Comparison of ENCODE assay signal across 18 cellular contexts in genomic region chr18:78652001-78652545, GRCh38.
A peak's percentile ranks its signal among the peaks of the same experiment; 100 is the strongest.
DNase-seq lines count a peak whose midpoint lies in the region; ATAC-seq and TF ChIP-seq lines count a peak whose summit lies in the region.
"Had no signal": no experiment of that assay in that cellular context is flagged by ENCODE, and none has a peak within 500 bp of the region (broad histone marks: within the 10 kb centered on the region; RNA-seq: fewer than 3 reads in every experiment).

No MANE protein-coding gene starts in this region.

- no peaks in the 10 kb centered on the region for H3K4me1 ChIP-seq in iPS-15b (ENCODE audit: control insufficient read depth, insufficient read depth, low read length)

- peak overlapping the region; percentile 25 for H3K27ac Mint-ChIP-seq in activated naive CD8-positive, alpha-beta T cell treated with anti-CD3 and anti-CD28 coated beads for 36 hours
- no peak overlapping the region for H3K27ac Mint-ChIP-seq in activated naive CD8-positive, alpha-beta T cell treated with anti-CD3 and anti-CD28 coated beads, Interleukin-2, amount 50 U/mL, for 24 hours
- H3K27ac Mint-ChIP-seq: B cell; CD8-positive, alpha-beta T cell; HFFc6 had no signal

- no peak for TF ChIP-seq CTCF in GM10266 (IDR thresholded peaks at IDR 0.05; ENCODE audit: control insufficient read depth, insufficient read depth, low read depth, missing control alignments)

- DNase-seq in activated naive CD8-positive, alpha-beta T cell treated with anti-CD3 and anti-CD28 coated beads for 36 hours: no peak
- DNase-seq in activated naive CD8-positive, alpha-beta T cell treated with anti-CD3 and anti-CD28 coated beads, Interleukin-2, amount 50 U/mL, for 24 hours: no peak
- DNase-seq in posterior vena cava (ENCODE audit: low spot score) (peak; percentile 55), GM10266 (ENCODE audit: extremely low spot score) (no peak)
- DNase-seq: 8988T; Calu3; CD8-positive, alpha-beta T cell; DMS79 treated with DMSO at 0.1 percent for 48 hours; GF-D8; HCEC 1CT; HFFc6; IMR-90 had no signal

- no peaks in the 10 kb centered on the region for H3K4me1 Mint-ChIP-seq in activated naive CD8-positive, alpha-beta T cell treated with anti-CD3 and anti-CD28 coated beads for 36 hours
- H3K4me1 Mint-ChIP-seq in activated naive CD8-positive, alpha-beta T cell treated with anti-CD3 and anti-CD28 coated beads, Interleukin-2, amount 50 U/mL, for 24 hours: no peaks in the 10 kb centered on the region
- H3K4me1 Mint-ChIP-seq: B cell had no signal

- H3K9me3 Mint-ChIP-seq in activated naive CD8-positive, alpha-beta T cell treated with anti-CD3 and anti-CD28 coated beads for 36 hours: no peaks in the 10 kb centered on the region
- H3K9me3 Mint-ChIP-seq in activated naive CD8-positive, alpha-beta T cell treated with anti-CD3 and anti-CD28 coated beads, Interleukin-2, amount 50 U/mL, for 24 hours: peaks cover 4% of the 10 kb centered on the region

- H3K4me3 ChIP-seq in iPS-15b (ENCODE audit: low read depth, low read length): peak overlapping the region; percentile 18
- H3K4me3 ChIP-seq: BLaER1 treated with 17β-estradiol and CSF1 and Interleukin-3, amounts not matched to agents 10 nM and 100 nM; GM12878 had no signal

- ATAC-seq in activated naive CD8-positive, alpha-beta T cell treated with anti-CD3 and anti-CD28 coated beads, Interleukin-2, amount 50 U/mL, for 24 hours: no peak
- no peak for ATAC-seq in SK-N-SH treated with all-trans-retinoic acid at 6 μM for 48 hours
- ATAC-seq in GM21423 (IDR thresholded peaks at IDR 0.05; ENCODE audit: unreplicated experiment): no peak
- ATAC-seq: CD8-positive, alpha-beta T cell; GM12878 had no signal

- H3K9me3 ChIP-seq in iPS-15b (ENCODE audit: control insufficient read depth, insufficient read depth, low read length): peaks cover 16% of the 10 kb centered on the region

- intact Hi-C loops in posterior vena cava (cut with DNase I): no loop called here

- peaks cover 3% of the 10 kb centered on the region for H3K36me3 ChIP-seq in iPS-15b (ENCODE audit: control insufficient read depth, insufficient read depth, low read length)
- H3K36me3 ChIP-seq: BLaER1 treated with 17β-estradiol and CSF1 and Interleukin-3, amounts not matched to agents 10 nM and 100 nM had no signal

- no peak overlapping the region for H3K9ac ChIP-seq in iPS-15b (ENCODE audit: low read depth, low read length)
- H3K9ac ChIP-seq: BLaER1 treated with 17β-estradiol and CSF1 and Interleukin-3, amounts not matched to agents 10 nM and 100 nM had no signal

- no peaks in the 10 kb centered on the region for H3K36me3 Mint-ChIP-seq in activated naive CD8-positive, alpha-beta T cell treated with anti-CD3 and anti-CD28 coated beads for 36 hours
- peaks cover 3% of the 10 kb centered on the region for H3K36me3 Mint-ChIP-seq in activated naive CD8-positive, alpha-beta T cell treated with anti-CD3 and anti-CD28 coated beads, Interleukin-2, amount 50 U/mL, for 24 hours (ENCODE audit: low read depth)
- H3K36me3 Mint-ChIP-seq: CD8-positive, alpha-beta T cell had no signal

- H3K4me3 Mint-ChIP-seq in activated naive CD8-positive, alpha-beta T cell treated with anti-CD3 and anti-CD28 coated beads for 36 hours: no peak overlapping the region
- H3K4me3 Mint-ChIP-seq in activated naive CD8-positive, alpha-beta T cell treated with anti-CD3 and anti-CD28 coated beads, Interleukin-2, amount 50 U/mL, for 24 hours: no peak overlapping the region
- H3K4me3 Mint-ChIP-seq: B cell; CD8-positive, alpha-beta T cell; HFFc6 had no signal

- H3K27me3 Mint-ChIP-seq in activated naive CD8-positive, alpha-beta T cell treated with anti-CD3 and anti-CD28 coated beads for 36 hours: no peaks in the 10 kb centered on the region
- no peaks in the 10 kb centered on the region for H3K27me3 Mint-ChIP-seq in activated naive CD8-positive, alpha-beta T cell treated with anti-CD3 and anti-CD28 coated beads, Interleukin-2, amount 50 U/mL, for 24 hours
- H3K27me3 Mint-ChIP-seq: B cell had no signal

- H3K27me3 ChIP-seq in iPS-15b (ENCODE audit: control insufficient read depth, insufficient read depth, low read length): no peaks in the 10 kb centered on the region
- H3K27me3 ChIP-seq: BLaER1 treated with 17β-estradiol and CSF1 and Interleukin-3, amounts not matched to agents 10 nM and 100 nM had no signal

TF ChIP-seq in SK-N-SH treated with all-trans-retinoic acid at 6 μM for 48 hours, 23 proteins besides CTCF, POLR2A, EP300 and RAD21:
- TF ChIP-seq, protein P1, sequence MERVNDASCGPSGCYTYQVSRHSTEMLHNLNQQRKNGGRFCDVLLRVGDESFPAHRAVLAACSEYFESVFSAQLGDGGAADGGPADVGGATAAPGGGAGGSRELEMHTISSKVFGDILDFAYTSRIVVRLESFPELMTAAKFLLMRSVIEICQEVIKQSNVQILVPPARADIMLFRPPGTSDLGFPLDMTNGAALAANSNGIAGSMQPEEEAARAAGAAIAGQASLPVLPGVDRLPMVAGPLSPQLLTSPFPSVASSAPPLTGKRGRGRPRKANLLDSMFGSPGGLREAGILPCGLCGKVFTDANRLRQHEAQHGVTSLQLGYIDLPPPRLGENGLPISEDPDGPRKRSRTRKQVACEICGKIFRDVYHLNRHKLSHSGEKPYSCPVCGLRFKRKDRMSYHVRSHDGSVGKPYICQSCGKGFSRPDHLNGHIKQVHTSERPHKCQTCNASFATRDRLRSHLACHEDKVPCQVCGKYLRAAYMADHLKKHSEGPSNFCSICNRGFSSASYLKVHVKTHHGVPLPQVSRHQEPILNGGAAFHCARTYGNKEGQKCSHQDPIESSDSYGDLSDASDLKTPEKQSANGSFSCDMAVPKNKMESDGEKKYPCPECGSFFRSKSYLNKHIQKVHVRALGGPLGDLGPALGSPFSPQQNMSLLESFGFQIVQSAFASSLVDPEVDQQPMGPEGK (CRISPR knock-in tag; IDR thresholded peaks at IDR 0.05; ENCODE audit: borderline replicate concordance): no peak
- TF ChIP-seq, protein P2, sequence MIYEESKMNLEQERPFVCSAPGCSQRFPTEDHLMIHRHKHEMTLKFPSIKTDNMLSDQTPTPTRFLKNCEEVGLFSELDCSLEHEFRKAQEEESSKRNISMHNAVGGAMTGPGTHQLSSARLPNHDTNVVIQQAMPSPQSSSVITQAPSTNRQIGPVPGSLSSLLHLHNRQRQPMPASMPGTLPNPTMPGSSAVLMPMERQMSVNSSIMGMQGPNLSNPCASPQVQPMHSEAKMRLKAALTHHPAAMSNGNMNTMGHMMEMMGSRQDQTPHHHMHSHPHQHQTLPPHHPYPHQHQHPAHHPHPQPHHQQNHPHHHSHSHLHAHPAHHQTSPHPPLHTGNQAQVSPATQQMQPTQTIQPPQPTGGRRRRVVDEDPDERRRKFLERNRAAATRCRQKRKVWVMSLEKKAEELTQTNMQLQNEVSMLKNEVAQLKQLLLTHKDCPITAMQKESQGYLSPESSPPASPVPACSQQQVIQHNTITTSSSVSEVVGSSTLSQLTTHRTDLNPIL (CRISPR knock-in tag; IDR thresholded peaks at IDR 0.05; ENCODE audit: low read depth): no peak
- TF ChIP-seq ZC3H10 (CRISPR knock-in tag; IDR thresholded peaks at IDR 0.05): no peak
- no peak for TF ChIP-seq CSDC2 (CRISPR knock-in tag; IDR thresholded peaks at IDR 0.05)
- TF ChIP-seq SNAI2 (CRISPR knock-in tag; IDR thresholded peaks at IDR 0.05): no peak
- no peak for TF ChIP-seq BACH2 (CRISPR knock-in tag; IDR thresholded peaks at IDR 0.05; ENCODE audit: borderline replicate concordance)
- TF ChIP-seq, protein P3, sequence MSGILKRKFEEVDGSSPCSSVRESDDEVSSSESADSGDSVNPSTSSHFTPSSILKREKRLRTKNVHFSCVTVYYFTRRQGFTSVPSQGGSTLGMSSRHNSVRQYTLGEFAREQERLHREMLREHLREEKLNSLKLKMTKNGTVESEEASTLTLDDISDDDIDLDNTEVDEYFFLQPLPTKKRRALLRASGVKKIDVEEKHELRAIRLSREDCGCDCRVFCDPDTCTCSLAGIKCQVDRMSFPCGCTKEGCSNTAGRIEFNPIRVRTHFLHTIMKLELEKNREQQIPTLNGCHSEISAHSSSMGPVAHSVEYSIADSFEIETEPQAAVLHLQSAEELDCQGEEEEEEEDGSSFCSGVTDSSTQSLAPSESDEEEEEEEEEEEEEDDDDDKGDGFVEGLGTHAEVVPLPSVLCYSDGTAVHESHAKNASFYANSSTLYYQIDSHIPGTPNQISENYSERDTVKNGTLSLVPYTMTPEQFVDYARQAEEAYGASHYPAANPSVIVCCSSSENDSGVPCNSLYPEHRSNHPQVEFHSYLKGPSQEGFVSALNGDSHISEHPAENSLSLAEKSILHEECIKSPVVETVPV (CRISPR knock-in tag; IDR thresholded peaks at IDR 0.05): no peak
- no peak for TF ChIP-seq ZNF565 (CRISPR knock-in tag; conservative IDR thresholded peaks at IDR 0.05; ENCODE audit: low read depth)
- no peak for TF ChIP-seq OSR1 (CRISPR knock-in tag; IDR thresholded peaks at IDR 0.05)
TF ChIP-seq in SK-N-SH treated with all-trans-retinoic acid at 6 μM for 48 hours: peak in this region for 0.
